Comparison of ENCODE assay signal across 1 cellular context in the genomic region with DNA sequence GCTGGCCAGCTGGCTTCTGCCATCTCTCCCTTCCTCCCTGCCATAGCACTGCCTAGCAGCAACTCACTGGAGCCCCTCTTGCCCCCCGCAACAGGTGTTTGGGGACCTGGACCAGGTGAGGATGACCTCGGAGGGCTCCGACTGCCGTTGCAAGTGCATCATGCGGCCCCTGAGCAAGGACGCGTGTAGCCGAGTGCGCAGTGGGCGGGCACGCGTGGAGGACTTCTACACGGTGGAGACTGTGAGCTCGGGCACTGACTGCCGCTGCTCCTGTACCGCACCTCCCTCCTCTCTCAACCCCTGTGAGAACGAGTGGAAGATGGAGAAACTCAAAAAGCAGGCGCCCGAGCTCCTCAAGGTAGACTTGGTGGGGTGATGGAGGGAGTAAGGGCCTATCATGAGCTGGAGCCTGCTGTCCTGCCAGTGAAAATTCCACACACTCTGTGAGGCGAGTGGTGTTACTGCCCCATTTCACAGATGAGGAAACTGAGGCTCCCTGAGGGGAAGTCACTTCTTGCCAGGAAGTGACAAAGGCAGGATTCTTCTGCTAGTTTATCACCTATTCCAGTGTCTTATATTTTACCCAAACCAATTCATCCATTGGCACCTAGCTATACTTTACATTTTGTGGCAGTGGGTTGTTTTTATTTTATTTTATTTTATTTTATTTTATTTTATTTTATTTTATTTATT.
TF ChIP-seq lines count a peak whose summit lies in the region.

No MANE protein-coding gene starts in this region.

TF ChIP-seq in K562, 482 proteins besides CTCF, POLR2A, EP300 and RAD21 (continues in another document):
- TF ChIP-seq DIDO1 (tag; IDR thresholded peaks at IDR 0.05; ENCODE audit: low read depth), result no peak
- TF ChIP-seq IRF2 (CRISPR knock-in tag; IDR thresholded peaks at IDR 0.05), result no peak
- TF ChIP-seq, protein P1, sequence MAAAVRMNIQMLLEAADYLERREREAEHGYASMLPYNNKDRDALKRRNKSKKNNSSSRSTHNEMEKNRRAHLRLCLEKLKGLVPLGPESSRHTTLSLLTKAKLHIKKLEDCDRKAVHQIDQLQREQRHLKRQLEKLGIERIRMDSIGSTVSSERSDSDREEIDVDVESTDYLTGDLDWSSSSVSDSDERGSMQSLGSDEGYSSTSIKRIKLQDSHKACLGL (CRISPR knock-in tag; IDR thresholded peaks at IDR 0.05; ENCODE audit: borderline replicate concordance, poor library complexity, severe bottlenecking), result no peak
- TF ChIP-seq, protein P2, sequence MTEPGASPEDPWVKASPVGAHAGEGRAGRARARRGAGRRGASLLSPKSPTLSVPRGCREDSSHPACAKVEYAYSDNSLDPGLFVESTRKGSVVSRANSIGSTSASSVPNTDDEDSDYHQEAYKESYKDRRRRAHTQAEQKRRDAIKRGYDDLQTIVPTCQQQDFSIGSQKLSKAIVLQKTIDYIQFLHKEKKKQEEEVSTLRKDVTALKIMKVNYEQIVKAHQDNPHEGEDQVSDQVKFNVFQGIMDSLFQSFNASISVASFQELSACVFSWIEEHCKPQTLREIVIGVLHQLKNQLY (CRISPR knock-in tag; conservative IDR thresholded peaks at IDR 0.05), result no peak
- no peak for TF ChIP-seq TCFL5 (CRISPR knock-in tag; conservative IDR thresholded peaks at IDR 0.05)
- TF ChIP-seq, protein P3, sequence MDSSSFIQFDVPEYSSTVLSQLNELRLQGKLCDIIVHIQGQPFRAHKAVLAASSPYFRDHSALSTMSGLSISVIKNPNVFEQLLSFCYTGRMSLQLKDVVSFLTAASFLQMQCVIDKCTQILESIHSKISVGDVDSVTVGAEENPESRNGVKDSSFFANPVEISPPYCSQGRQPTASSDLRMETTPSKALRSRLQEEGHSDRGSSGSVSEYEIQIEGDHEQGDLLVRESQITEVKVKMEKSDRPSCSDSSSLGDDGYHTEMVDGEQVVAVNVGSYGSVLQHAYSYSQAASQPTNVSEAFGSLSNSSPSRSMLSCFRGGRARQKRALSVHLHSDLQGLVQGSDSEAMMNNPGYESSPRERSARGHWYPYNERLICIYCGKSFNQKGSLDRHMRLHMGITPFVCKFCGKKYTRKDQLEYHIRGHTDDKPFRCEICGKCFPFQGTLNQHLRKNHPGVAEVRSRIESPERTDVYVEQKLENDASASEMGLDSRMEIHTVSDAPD (CRISPR knock-in tag; IDR thresholded peaks at IDR 0.05), result no peak
- no peak for TF ChIP-seq HOXB6 (CRISPR knock-in tag; IDR thresholded peaks at IDR 0.05; ENCODE audit: borderline replicate concordance)
- TF ChIP-seq PHF8 (IDR thresholded peaks at IDR 0.05; ENCODE audit: borderline replicate concordance, low read length), result no peak
- no peak for TF ChIP-seq SREBF1 (IDR thresholded peaks at IDR 0.05; ENCODE audit: borderline replicate concordance, low read depth, low read length)
- TF ChIP-seq ZNF830 (CRISPR knock-in tag; IDR thresholded peaks at IDR 0.05), result no peak
- TF ChIP-seq SAFB2 (IDR thresholded peaks at IDR 0.05; ENCODE audit: borderline replicate concordance, low read depth, low read length, severe bottlenecking), result no peak
- TF ChIP-seq NR1H2 (CRISPR knock-in tag; IDR thresholded peaks at IDR 0.05), result no peak
- TF ChIP-seq PHB (CRISPR knock-in tag; IDR thresholded peaks at IDR 0.05), result no peak
- TF ChIP-seq, protein P4, sequence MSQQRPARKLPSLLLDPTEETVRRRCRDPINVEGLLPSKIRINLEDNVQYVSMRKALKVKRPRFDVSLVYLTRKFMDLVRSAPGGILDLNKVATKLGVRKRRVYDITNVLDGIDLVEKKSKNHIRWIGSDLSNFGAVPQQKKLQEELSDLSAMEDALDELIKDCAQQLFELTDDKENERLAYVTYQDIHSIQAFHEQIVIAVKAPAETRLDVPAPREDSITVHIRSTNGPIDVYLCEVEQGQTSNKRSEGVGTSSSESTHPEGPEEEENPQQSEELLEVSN (IDR thresholded peaks at IDR 0.05; ENCODE audit: borderline replicate concordance in 1 of 2, extremely low read depth in 1 of 2, insufficient read depth in 1 of 2, insufficient read length in 1 of 2, low read depth in 1 of 2, low read length in 1 of 2, poor library complexity in 1 of 2, severe bottlenecking in 1 of 2), result no peak
- TF ChIP-seq, protein P5, sequence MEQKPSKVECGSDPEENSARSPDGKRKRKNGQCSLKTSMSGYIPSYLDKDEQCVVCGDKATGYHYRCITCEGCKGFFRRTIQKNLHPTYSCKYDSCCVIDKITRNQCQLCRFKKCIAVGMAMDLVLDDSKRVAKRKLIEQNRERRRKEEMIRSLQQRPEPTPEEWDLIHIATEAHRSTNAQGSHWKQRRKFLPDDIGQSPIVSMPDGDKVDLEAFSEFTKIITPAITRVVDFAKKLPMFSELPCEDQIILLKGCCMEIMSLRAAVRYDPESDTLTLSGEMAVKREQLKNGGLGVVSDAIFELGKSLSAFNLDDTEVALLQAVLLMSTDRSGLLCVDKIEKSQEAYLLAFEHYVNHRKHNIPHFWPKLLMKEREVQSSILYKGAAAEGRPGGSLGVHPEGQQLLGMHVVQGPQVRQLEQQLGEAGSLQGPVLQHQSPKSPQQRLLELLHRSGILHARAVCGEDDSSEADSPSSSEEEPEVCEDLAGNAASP (IDR thresholded peaks at IDR 0.05), result no peak
- peak; percentile 21 to 50; a peak in 1 of 4 replicates for TF ChIP-seq KDM1A (IDR thresholded peaks at IDR 0.05)
- TF ChIP-seq, protein P6, sequence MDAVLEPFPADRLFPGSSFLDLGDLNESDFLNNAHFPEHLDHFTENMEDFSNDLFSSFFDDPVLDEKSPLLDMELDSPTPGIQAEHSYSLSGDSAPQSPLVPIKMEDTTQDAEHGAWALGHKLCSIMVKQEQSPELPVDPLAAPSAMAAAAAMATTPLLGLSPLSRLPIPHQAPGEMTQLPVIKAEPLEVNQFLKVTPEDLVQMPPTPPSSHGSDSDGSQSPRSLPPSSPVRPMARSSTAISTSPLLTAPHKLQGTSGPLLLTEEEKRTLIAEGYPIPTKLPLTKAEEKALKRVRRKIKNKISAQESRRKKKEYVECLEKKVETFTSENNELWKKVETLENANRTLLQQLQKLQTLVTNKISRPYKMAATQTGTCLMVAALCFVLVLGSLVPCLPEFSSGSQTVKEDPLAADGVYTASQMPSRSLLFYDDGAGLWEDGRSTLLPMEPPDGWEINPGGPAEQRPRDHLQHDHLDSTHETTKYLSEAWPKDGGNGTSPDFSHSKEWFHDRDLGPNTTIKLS (IDR thresholded peaks at IDR 0.05; ENCODE audit: borderline replicate concordance, low read depth), result no peak
- no peak for TF ChIP-seq SMAD4 (CRISPR knock-in tag; conservative IDR thresholded peaks at IDR 0.05)
- TF ChIP-seq, protein P7, sequence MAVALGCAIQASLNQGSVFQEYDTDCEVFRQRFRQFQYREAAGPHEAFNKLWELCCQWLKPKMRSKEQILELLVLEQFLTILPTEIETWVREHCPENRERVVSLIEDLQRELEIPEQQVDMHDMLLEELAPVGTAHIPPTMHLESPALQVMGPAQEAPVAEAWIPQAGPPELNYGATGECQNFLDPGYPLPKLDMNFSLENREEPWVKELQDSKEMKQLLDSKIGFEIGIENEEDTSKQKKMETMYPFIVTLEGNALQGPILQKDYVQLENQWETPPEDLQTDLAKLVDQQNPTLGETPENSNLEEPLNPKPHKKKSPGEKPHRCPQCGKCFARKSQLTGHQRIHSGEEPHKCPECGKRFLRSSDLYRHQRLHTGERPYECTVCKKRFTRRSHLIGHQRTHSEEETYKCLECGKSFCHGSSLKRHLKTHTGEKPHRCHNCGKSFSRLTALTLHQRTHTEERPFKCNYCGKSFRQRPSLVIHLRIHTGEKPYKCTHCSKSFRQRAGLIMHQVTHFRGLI (CRISPR knock-in tag; IDR thresholded peaks at IDR 0.05), result no peak
- no peak for TF ChIP-seq NFIC (IDR thresholded peaks at IDR 0.05)
- TF ChIP-seq RCOR1 (IDR thresholded peaks at IDR 0.05; ENCODE audit: borderline replicate concordance in 1 of 2, low read depth in 2 of 2, low read length in 2 of 2), result peak in 1 of 2 experiments; percentile 29; a peak in 1 of 4 replicates
- TF ChIP-seq NFRKB (IDR thresholded peaks at IDR 0.05; ENCODE audit: low read depth), result no peak
- TF ChIP-seq, protein P8, sequence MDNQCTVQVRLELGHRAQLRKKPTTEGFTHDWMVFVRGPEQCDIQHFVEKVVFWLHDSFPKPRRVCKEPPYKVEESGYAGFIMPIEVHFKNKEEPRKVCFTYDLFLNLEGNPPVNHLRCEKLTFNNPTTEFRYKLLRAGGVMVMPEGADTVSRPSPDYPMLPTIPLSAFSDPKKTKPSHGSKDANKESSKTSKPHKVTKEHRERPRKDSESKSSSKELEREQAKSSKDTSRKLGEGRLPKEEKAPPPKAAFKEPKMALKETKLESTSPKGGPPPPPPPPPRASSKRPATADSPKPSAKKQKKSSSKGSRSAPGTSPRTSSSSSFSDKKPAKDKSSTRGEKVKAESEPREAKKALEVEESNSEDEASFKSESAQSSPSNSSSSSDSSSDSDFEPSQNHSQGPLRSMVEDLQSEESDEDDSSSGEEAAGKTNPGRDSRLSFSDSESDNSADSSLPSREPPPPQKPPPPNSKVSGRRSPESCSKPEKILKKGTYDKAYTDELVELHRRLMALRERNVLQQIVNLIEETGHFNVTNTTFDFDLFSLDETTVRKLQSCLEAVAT (IDR thresholded peaks at IDR 0.05), result no peak
- TF ChIP-seq ZNF75A (CRISPR knock-in tag; IDR thresholded peaks at IDR 0.05), result no peak
- no peak for TF ChIP-seq MAZ (CRISPR knock-in tag; conservative IDR thresholded peaks at IDR 0.05 in 1 of 2, IDR thresholded peaks at IDR 0.05 in 1 of 2)
- TF ChIP-seq, protein P9, sequence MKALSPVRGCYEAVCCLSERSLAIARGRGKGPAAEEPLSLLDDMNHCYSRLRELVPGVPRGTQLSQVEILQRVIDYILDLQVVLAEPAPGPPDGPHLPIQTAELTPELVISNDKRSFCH (CRISPR knock-in tag; IDR thresholded peaks at IDR 0.05), result no peak
- TF ChIP-seq, protein P9 (tag; IDR thresholded peaks at IDR 0.05), result no peak
- TF ChIP-seq GATAD2B (IDR thresholded peaks at IDR 0.05; ENCODE audit: borderline replicate concordance), result no peak
- no peak for TF ChIP-seq TRIM28 (IDR thresholded peaks at IDR 0.05)
- no peak for TF ChIP-seq SMARCE1 (IDR thresholded peaks at IDR 0.05)
- peak; percentile 84 for TF ChIP-seq BCOR (IDR thresholded peaks at IDR 0.05)
- TF ChIP-seq ADNP (tag; IDR thresholded peaks at IDR 0.05), result peak; percentile 77
- no peak for TF ChIP-seq LEF1 (IDR thresholded peaks at IDR 0.05)
- no peak for TF ChIP-seq PPARD (CRISPR knock-in tag; IDR thresholded peaks at IDR 0.05)
- peak; percentile 88 for TF ChIP-seq RBM25 (IDR thresholded peaks at IDR 0.05; ENCODE audit: low read depth, low read length, severe bottlenecking)
- no peak for TF ChIP-seq CHD1 (IDR thresholded peaks at IDR 0.05; ENCODE audit: low read length)
- no peak for TF ChIP-seq THRAP3 (IDR thresholded peaks at IDR 0.05; ENCODE audit: borderline replicate concordance)
- TF ChIP-seq TAL1 (IDR thresholded peaks at IDR 0.05), result no peak
- TF ChIP-seq, protein P10, sequence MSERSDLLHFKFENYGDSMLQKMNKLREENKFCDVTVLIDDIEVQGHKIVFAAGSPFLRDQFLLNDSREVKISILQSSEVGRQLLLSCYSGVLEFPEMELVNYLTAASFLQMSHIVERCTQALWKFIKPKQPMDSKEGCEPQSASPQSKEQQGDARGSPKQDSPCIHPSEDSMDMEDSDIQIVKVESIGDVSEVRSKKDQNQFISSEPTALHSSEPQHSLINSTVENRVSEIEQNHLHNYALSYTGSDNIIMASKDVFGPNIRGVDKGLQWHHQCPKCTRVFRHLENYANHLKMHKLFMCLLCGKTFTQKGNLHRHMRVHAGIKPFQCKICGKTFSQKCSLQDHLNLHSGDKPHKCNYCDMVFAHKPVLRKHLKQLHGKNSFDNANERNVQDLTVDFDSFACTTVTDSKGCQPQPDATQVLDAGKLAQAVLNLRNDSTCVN (CRISPR knock-in tag; IDR thresholded peaks at IDR 0.05), result no peak
- no peak for TF ChIP-seq FOSL1 (tag; conservative IDR thresholded peaks at IDR 0.05)
- TF ChIP-seq MCM2 (IDR thresholded peaks at IDR 0.05; ENCODE audit: low read depth), result no peak
- no peak for TF ChIP-seq GTF2E2 (tag; IDR thresholded peaks at IDR 0.05)
- TF ChIP-seq, protein P11, sequence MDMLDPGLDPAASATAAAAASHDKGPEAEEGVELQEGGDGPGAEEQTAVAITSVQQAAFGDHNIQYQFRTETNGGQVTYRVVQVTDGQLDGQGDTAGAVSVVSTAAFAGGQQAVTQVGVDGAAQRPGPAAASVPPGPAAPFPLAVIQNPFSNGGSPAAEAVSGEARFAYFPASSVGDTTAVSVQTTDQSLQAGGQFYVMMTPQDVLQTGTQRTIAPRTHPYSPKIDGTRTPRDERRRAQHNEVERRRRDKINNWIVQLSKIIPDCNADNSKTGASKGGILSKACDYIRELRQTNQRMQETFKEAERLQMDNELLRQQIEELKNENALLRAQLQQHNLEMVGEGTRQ (CRISPR knock-in tag; IDR thresholded peaks at IDR 0.05), result no peak
- no peak for TF ChIP-seq NEUROD1 (IDR thresholded peaks at IDR 0.05; ENCODE audit: borderline replicate concordance, low read depth, low read length, partially characterized antibody)
- no peak for TF ChIP-seq HMGN3 (IDR thresholded peaks at IDR 0.05; ENCODE audit: borderline replicate concordance, extremely low read depth, insufficient read length, low read depth, low read length)
